In genomic region chr9:84772511-84772910, GRCh38 we compare ENCODE assay signal across 19 cellular contexts.
DNase-seq lines count a peak whose midpoint lies in the region; ATAC-seq and TF ChIP-seq lines count a peak whose summit lies in the region.
"Had no signal": no experiment of that assay in that cellular context is flagged by ENCODE, and none has a peak within 500 bp of the region (broad histone marks: within the 10 kb centered on the region; RNA-seq: fewer than 3 reads in every experiment).

No MANE protein-coding gene starts in this region.

- H3K27ac ChIP-seq in SJSA1 (peak overlapping the region; percentile 31; the same call in 1 of the 2 replicates), right cardiac atrium (ENCODE audit: low read length) (no peak overlapping the region)
- H3K27ac ChIP-seq: A549, Peyer's patch had no signal

- H3K36me3 ChIP-seq in SJSA1 = no peaks in the 10 kb centered on the region
- H3K36me3 ChIP-seq: BE2C, Peyer's patch had no signal

- intact Hi-C loops in right cardiac atrium (cut with DNase I) = no loop called here

- no peak for TF ChIP-seq CTCF in chondrocyte (IDR thresholded peaks at IDR 0.05)

- H3K27me3 Mint-ChIP-seq in chondrocyte (ENCODE audit: low read depth) = no peaks in the 10 kb centered on the region

- H3K4me1 ChIP-seq in SJSA1 (replicated peaks) (peaks cover 23% of the 10 kb centered on the region), right cardiac atrium (ENCODE audit: control insufficient read depth, insufficient read depth, low read length) (peaks cover 3% of the 10 kb centered on the region)
- H3K4me1 ChIP-seq: A549, BE2C, Peyer's patch had no signal

- no peak overlapping the region for H3K4me3 Mint-ChIP-seq in chondrocyte (ENCODE audit: unreplicated experiment)

- peaks cover 4% of the 10 kb centered on the region for H3K36me3 Mint-ChIP-seq in chondrocyte (ENCODE audit: low read depth)

- DNase-seq in ELR (ENCODE audit: low read depth) (peak; percentile 2), SJSA1 (ENCODE audit: low read depth in 1 of 2, low spot score in 2 of 2) (no peak), chondrocyte (ENCODE audit: low spot score) (no peak), kidney tubule cell (ENCODE audit: low spot score) (peak; percentile 55), right cardiac atrium (no peak), HuH-7 (ENCODE audit: low spot score) (no peak)
- DNase-seq: BE2C, DMS53, KG1, MV-4-11, NCI-H1694 treated with DMSO at 0.1 percent for 48 hours, NCI-H2081 treated with DMSO at 0.1 percent for 48 hours, NCI-H2171 treated with DMSO at 0.1 percent for 48 hours, NCI-H526, Peyer's patch had no signal

- WGBS in right cardiac atrium = 86% methylated on average over 3 of the region's 3 CpGs

- no peaks in the 10 kb centered on the region for H3K9me3 ChIP-seq in SJSA1 (replicated peaks)
- no peaks in the 10 kb centered on the region for H3K9me3 ChIP-seq in right cardiac atrium (ENCODE audit: control insufficient read depth, low read length)
- H3K9me3 ChIP-seq: A549, BE2C, Peyer's patch had no signal

- peak overlapping the region; percentile 52 for H3K27ac Mint-ChIP-seq in chondrocyte (ENCODE audit: unreplicated experiment)

- no peaks in the 10 kb centered on the region for H3K27me3 ChIP-seq in SJSA1 (replicated peaks)
- H3K27me3 ChIP-seq in right cardiac atrium (ENCODE audit: control insufficient read depth, insufficient read depth) = no peaks in the 10 kb centered on the region
- H3K27me3 ChIP-seq: BE2C, Peyer's patch had no signal

- H3K4me1 Mint-ChIP-seq in chondrocyte (ENCODE audit: low read depth) = peaks cover 40% of the 10 kb centered on the region

- no peak overlapping the region for H3K4me3 ChIP-seq in SJSA1
- no peak overlapping the region for H3K4me3 ChIP-seq in right cardiac atrium (ENCODE audit: low read length)
- H3K4me3 ChIP-seq: A549, Peyer's patch had no signal

- ATAC-seq in HG03097 (IDR thresholded peaks at IDR 0.05; ENCODE audit: low FRiP score, unreplicated experiment) (no peak), right cardiac atrium (no peak), HG02610 (IDR thresholded peaks at IDR 0.05; ENCODE audit: unreplicated experiment) (no peak)
- ATAC-seq: A549, Right ventricle myocardium inferior had no signal

- no peaks in the 10 kb centered on the region for H3K9me3 Mint-ChIP-seq in chondrocyte (ENCODE audit: low read depth)

Comparison
In these comparisons a context has a peak if more than half of its experiments do, and no peak if none do; other contexts are left out.
1. DNase-seq: peak in ELR (single experiment) and kidney tubule cell (single experiment); none in SJSA1 (0 of 2), chondrocyte (single experiment), right cardiac atrium (0 of 3) and HuH-7 (single experiment).